Comparison of ENCODE assay signal across 19 cellular contexts in genomic region chr13:68185767-68186166, GRCh38.
A peak's percentile ranks its signal among the peaks of the same experiment; 100 is the strongest.
DNase-seq lines count a peak whose midpoint lies in the region; ATAC-seq, FAIRE-seq and TF ChIP-seq lines count a peak whose summit lies in the region.
"Had no signal": no experiment of that assay in that cellular context is flagged by ENCODE, and none has a peak within 500 bp of the region (broad histone marks: within the 10 kb centered on the region; RNA-seq: fewer than 3 reads in every experiment).

No MANE protein-coding gene starts in this region.

- H4K20me1 ChIP-seq in PC-3 (ENCODE audit: low read length): no peaks in the 10 kb centered on the region

- H3K36me3 ChIP-seq in PC-3 (ENCODE audit: low read depth, low read length): no peaks in the 10 kb centered on the region
- H3K36me3 ChIP-seq in body of pancreas (replicated peaks in 1 of 2; ENCODE audit: insufficient read depth in 1 of 2, low read depth in 2 of 2): no peaks in the 10 kb centered on the region
- H3K36me3 ChIP-seq in upper lobe of left lung: no peaks in the 10 kb centered on the region
- H3K36me3 ChIP-seq: esophagus muscularis mucosa, right atrium auricular region, upper lobe of right lung had no signal

- TF ChIP-seq RAD21 in A549 (conservative IDR thresholded peaks at IDR 0.05 in 1 of 2, IDR thresholded peaks at IDR 0.05 in 1 of 2): no peak

- ATAC-seq in A549 (no peak), PC-3 (no peak), body of pancreas (no peak), HG03354 (IDR thresholded peaks at IDR 0.05; ENCODE audit: poor library complexity, severe bottlenecking, unreplicated experiment) (no peak), upper lobe of left lung (ENCODE audit: low FRiP score in 2 of 2) (no peak)
- ATAC-seq: upper lobe of right lung had no signal

- H3K9ac ChIP-seq in PC-3 (ENCODE audit: low read length): no peak overlapping the region

- no peak for TF ChIP-seq CTCF in A549 (IDR thresholded peaks at IDR 0.05)
- no peak for TF ChIP-seq CTCF in PC-3 (conservative IDR thresholded peaks at IDR 0.05; ENCODE audit: low read depth, low read length)
- no peak for TF ChIP-seq CTCF in body of pancreas (IDR thresholded peaks at IDR 0.05)
- TF ChIP-seq CTCF in upper lobe of left lung (IDR thresholded peaks at IDR 0.05): no peak

- no peak for DNase-seq in A549 (ENCODE audit: low read depth in 1 of 2, low spot score in 1 of 2)
- no peak for DNase-seq in H54 (ENCODE audit: insufficient read length, low spot score)
- DNase-seq in PC-3: no peak
- peak; percentile 37 for DNase-seq in fibroblast of gingiva (ENCODE audit: low read depth)
- no peak for DNase-seq in body of pancreas
- DNase-seq in upper lobe of left lung: no peak
- no peak for DNase-seq in H4 (ENCODE audit: low spot score)
- DNase-seq: activated CD4-positive, alpha-beta T cell treated with anti-CD3 and anti-CD28 coated beads, Interleukin-2, amount 10 ng/mL, durations not matched to agents 7 days and 5 days; activated naive CD4-positive, alpha-beta T cell; DMS153; islet precursor cell; KG1; NCI-H2171 treated with DMSO at 0.1 percent for 48 hours; NCI-H748 treated with DMSO at 0.1 percent for 48 hours; upper lobe of right lung had no signal

- H3K4me1 ChIP-seq in A549 (no peaks in the 10 kb centered on the region), PC-3 (ENCODE audit: insufficient read depth, low read length) (0 out of 2 replicates have a peak, but pooled peaks cover 4% of the 10 kb centered on the region), body of pancreas (no peaks in the 10 kb centered on the region), upper lobe of left lung (no peaks in the 10 kb centered on the region)
- H3K4me1 ChIP-seq: right atrium auricular region, upper lobe of right lung had no signal

- 0% methylated on average over 1 of the region's 1 CpG for WGBS in A549 (ENCODE audit: missing lambda C conversion rate)
- WGBS in body of pancreas, 2 donors: 38 to 40% methylated on average over 1 of the region's 1 CpG
- WGBS in upper lobe of left lung, 2 donors: 33 to 55% methylated on average over 1 of the region's 1 CpG

- no peaks in the 10 kb centered on the region for H3F3A ChIP-seq in PC-3 (ENCODE audit: low read length, unreplicated experiment)

- H3K27me3 ChIP-seq in PC-3 (ENCODE audit: low read length): no peaks in the 10 kb centered on the region
- no peaks in the 10 kb centered on the region for H3K27me3 ChIP-seq in body of pancreas
- no peaks in the 10 kb centered on the region for H3K27me3 ChIP-seq in upper lobe of left lung
- H3K27me3 ChIP-seq: esophagus muscularis mucosa, right atrium auricular region, upper lobe of right lung had no signal

- H3K4me2 ChIP-seq in A549 (peak overlapping the region; percentile 41; the same call in 2 of the 3 replicates), PC-3 (ENCODE audit: low read length) (0 out of 2 replicates have a peak overlapping the region, but pooled peaks have one; percentile 22)

- BruUV-seq in PC-3 (replicated peaks; lab: Mats Ljungman, UMichigan): no TSS peak

- TF ChIP-seq EP300 in A549 (IDR thresholded peaks at IDR 0.05) (no peak), upper lobe of left lung (IDR thresholded peaks at IDR 0.05) (no peak)

- FAIRE-seq in A549 (lab: Jason Lieb, UNC) (no peak), H54 (lab: Jason Lieb, UNC) (peak; percentile 81)

- POLR2A ChIA-PET in A549 (lab: Yijun Ruan, JAX) (no interaction called here), PC-3 (lab: Charles Lee; ENCODE audit: unreplicated experiment) (no interaction called here)

- H3K9me2 ChIP-seq in PC-3 (replicated peaks; ENCODE audit: low read length): no peaks in the 10 kb centered on the region

- TF ChIP-seq POLR2A in A549 (IDR thresholded peaks at IDR 0.05; ENCODE audit: low read length): no peak
- no peak for TF ChIP-seq POLR2A in H54 (IDR thresholded peaks at IDR 0.05; ENCODE audit: low read depth, low read length)
- no peak for TF ChIP-seq POLR2A in body of pancreas (IDR thresholded peaks at IDR 0.05)
- TF ChIP-seq POLR2A in upper lobe of left lung (IDR thresholded peaks at IDR 0.05): no peak

- H3K27ac ChIP-seq in A549 (no peak overlapping the region), PC-3 (ENCODE audit: low read length) (no peak overlapping the region), body of pancreas (no peak overlapping the region), upper lobe of left lung (no peak overlapping the region)
- H3K27ac ChIP-seq: C4-2B, esophagus muscularis mucosa, right atrium auricular region, upper lobe of right lung had no signal

- no peaks in the 10 kb centered on the region for H3K79me2 ChIP-seq in PC-3 (ENCODE audit: low read length)

- CTCF ChIA-PET in A549 (lab: Yijun Ruan, JAX) (no interaction called here), PC-3 (lab: Charles Lee) (no interaction called here)

- peak overlapping the region; percentile 50; the same call in 1 of the 2 replicates for H2AFZ ChIP-seq in PC-3 (ENCODE audit: low read length)

- no peak overlapping the region for H3K4me3 ChIP-seq in A549
- no peak overlapping the region for H3K4me3 ChIP-seq in PC-3 (ENCODE audit: low read length)
- no peak overlapping the region for H3K4me3 ChIP-seq in body of pancreas
- H3K4me3 ChIP-seq in upper lobe of left lung: no peak overlapping the region
- H3K4me3 ChIP-seq: esophagus muscularis mucosa, right atrium auricular region, upper lobe of right lung had no signal

- intact Hi-C loops in PC-3 (cut with micrococcal nuclease) (no loop called here), body of pancreas (cut with DNase I) (no loop called here)

- H3K9me3 ChIP-seq in A549 (no peaks in the 10 kb centered on the region), PC-3 (ENCODE audit: low read length) (no peaks in the 10 kb centered on the region), body of pancreas (no peaks in the 10 kb centered on the region), upper lobe of left lung (no peaks in the 10 kb centered on the region)
- H3K9me3 ChIP-seq: esophagus muscularis mucosa, right atrium auricular region, upper lobe of right lung had no signal

TF ChIP-seq in A549, 52 proteins besides CTCF, POLR2A, EP300 and RAD21:
- TF ChIP-seq HEYL (CRISPR knock-in tag; IDR thresholded peaks at IDR 0.05): no peak
- no peak for TF ChIP-seq NFE2L2 (conservative IDR thresholded peaks at IDR 0.05; ENCODE audit: low read length)
- no peak for TF ChIP-seq MAFK (IDR thresholded peaks at IDR 0.05; ENCODE audit: partially characterized antibody)
- TF ChIP-seq MAX (IDR thresholded peaks at IDR 0.05): no peak
- TF ChIP-seq MYC (IDR thresholded peaks at IDR 0.05; ENCODE audit: borderline replicate concordance, low read length): no peak
- TF ChIP-seq MAZ (IDR thresholded peaks at IDR 0.05; ENCODE audit: borderline replicate concordance, low read depth, low read length): no peak
- no peak for TF ChIP-seq HOXB13 (CRISPR knock-in tag; IDR thresholded peaks at IDR 0.05; ENCODE audit: low read depth)
- TF ChIP-seq RNF2 (IDR thresholded peaks at IDR 0.05; ENCODE audit: borderline replicate concordance, low read depth): no peak
- no peak for TF ChIP-seq ELK1 (IDR thresholded peaks at IDR 0.05; ENCODE audit: low read depth, low read length)
- TF ChIP-seq E2F6 (IDR thresholded peaks at IDR 0.05; ENCODE audit: borderline replicate concordance, low read depth): no peak
- no peak for TF ChIP-seq HES2 (IDR thresholded peaks at IDR 0.05)
- TF ChIP-seq ZNF302 (CRISPR knock-in tag; IDR thresholded peaks at IDR 0.05): no peak
- no peak for TF ChIP-seq CEBPB (IDR thresholded peaks at IDR 0.05)
- TF ChIP-seq CBX2 (IDR thresholded peaks at IDR 0.05; ENCODE audit: borderline replicate concordance, low read depth): no peak
- TF ChIP-seq BHLHE40 (IDR thresholded peaks at IDR 0.05; ENCODE audit: low read depth, low read length): no peak
- TF ChIP-seq JUN (IDR thresholded peaks at IDR 0.05): no peak
- no peak for TF ChIP-seq BCL3 (IDR thresholded peaks at IDR 0.05)
